Comparison of ENCODE assay signal across 1 cellular context in the genomic region with DNA sequence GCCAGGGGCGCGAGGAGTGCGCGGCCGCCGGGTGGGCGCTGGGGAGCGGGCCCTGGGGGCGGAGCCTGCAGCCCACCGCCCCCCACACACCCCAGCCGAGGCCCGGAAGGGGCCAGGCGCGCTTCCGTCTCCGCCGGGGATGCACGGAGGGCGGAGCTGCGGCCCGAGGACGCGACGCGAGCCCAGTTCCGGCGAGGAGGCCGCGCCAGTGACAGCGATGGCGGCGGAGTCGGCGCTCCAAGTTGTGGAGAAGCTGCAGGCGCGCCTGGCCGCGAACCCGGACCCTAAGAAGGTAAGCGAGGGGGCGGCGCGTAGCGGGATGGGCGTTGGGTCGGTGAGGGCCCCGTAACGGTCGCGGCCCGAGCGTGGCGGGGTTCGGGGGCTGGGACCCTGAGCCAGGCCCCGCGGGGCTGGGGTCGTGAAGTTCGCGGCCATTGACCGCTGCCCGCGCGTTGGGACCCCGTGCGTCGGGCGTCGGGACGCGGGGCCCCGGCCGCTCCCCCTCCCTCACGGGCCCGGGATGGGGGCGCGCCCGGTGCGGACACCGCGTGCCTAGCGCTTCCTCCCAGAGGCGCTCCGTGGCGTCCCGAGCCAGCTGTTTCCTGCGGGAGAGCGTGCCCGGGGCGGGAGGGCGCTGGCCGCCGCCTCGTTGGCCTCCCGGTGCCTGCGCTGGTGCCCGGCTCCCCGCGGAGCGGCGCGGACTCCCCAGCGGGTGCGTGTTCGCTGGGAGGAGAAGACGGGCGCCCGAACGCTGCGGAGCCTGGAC.
TF ChIP-seq lines count a peak whose summit lies in the region.

A gene with protein sequence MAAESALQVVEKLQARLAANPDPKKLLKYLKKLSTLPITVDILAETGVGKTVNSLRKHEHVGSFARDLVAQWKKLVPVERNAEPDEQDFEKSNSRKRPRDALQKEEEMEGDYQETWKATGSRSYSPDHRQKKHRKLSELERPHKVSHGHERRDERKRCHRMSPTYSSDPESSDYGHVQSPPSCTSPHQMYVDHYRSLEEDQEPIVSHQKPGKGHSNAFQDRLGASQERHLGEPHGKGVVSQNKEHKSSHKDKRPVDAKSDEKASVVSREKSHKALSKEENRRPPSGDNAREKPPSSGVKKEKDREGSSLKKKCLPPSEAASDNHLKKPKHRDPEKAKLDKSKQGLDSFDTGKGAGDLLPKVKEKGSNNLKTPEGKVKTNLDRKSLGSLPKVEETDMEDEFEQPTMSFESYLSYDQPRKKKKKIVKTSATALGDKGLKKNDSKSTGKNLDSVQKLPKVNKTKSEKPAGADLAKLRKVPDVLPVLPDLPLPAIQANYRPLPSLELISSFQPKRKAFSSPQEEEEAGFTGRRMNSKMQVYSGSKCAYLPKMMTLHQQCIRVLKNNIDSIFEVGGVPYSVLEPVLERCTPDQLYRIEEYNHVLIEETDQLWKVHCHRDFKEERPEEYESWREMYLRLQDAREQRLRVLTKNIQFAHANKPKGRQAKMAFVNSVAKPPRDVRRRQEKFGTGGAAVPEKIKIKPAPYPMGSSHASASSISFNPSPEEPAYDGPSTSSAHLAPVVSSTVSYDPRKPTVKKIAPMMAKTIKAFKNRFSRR (plus strand): TSS at position 185 of the 766 bp plus-strand sequence. CDS start 33 bp downstream, at position 218.

TF ChIP-seq in H1, 55 proteins besides CTCF, POLR2A, EP300 and RAD21:
- no peak for TF ChIP-seq NRF1 (IDR thresholded peaks at IDR 0.05; ENCODE audit: low read depth, low read length)
- TF ChIP-seq SAP30 (IDR thresholded peaks at IDR 0.05; ENCODE audit: insufficient read depth, insufficient replicate concordance, low read length): no peak
- TF ChIP-seq, protein P1, sequence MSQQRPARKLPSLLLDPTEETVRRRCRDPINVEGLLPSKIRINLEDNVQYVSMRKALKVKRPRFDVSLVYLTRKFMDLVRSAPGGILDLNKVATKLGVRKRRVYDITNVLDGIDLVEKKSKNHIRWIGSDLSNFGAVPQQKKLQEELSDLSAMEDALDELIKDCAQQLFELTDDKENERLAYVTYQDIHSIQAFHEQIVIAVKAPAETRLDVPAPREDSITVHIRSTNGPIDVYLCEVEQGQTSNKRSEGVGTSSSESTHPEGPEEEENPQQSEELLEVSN (IDR thresholded peaks at IDR 0.05): no peak
- TF ChIP-seq JUN (IDR thresholded peaks at IDR 0.05; ENCODE audit: low read depth, low read length): no peak
- peak in 1 of 2 experiments; percentile 84; a peak in 1 of 4 replicates for TF ChIP-seq HDAC2 (IDR thresholded peaks at IDR 0.05; ENCODE audit: borderline replicate concordance in 1 of 2, low read depth in 2 of 2, low read length in 2 of 2)
- peak; percentile 84 for TF ChIP-seq PHF8 (conservative IDR thresholded peaks at IDR 0.05; ENCODE audit: low read depth, low read length)
- TF ChIP-seq SIN3A (conservative IDR thresholded peaks at IDR 0.05 in 1 of 2, IDR thresholded peaks at IDR 0.05 in 1 of 2; ENCODE audit: low read depth in 1 of 2, low read length in 2 of 2): peak in 1 of 2 experiments; percentile 55; a peak in 1 of 4 replicates
- TF ChIP-seq JUND (IDR thresholded peaks at IDR 0.05; ENCODE audit: low read length): no peak
- no peak for TF ChIP-seq RXRA (IDR thresholded peaks at IDR 0.05; ENCODE audit: insufficient read depth, low read depth, low read length)
- no peak for TF ChIP-seq EZH2 (IDR thresholded peaks at IDR 0.05; ENCODE audit: low read depth, low read length, severe bottlenecking)
- peak; percentile 69; the same call in 1 of the 2 replicates for TF ChIP-seq TAF1 (IDR thresholded peaks at IDR 0.05; ENCODE audit: low read depth, low read length)
- TF ChIP-seq RBBP5 (IDR thresholded peaks at IDR 0.05; ENCODE audit: borderline replicate concordance, low read depth, low read length): peak; percentile 47; the same call in 1 of the 2 replicates
- no peak for TF ChIP-seq FOSL1 (IDR thresholded peaks at IDR 0.05; ENCODE audit: insufficient read depth, low read depth, low read length)
- peak; percentile 89 for TF ChIP-seq ASH2L (IDR thresholded peaks at IDR 0.05; ENCODE audit: low read length)
- TF ChIP-seq CBX5 (IDR thresholded peaks at IDR 0.05; ENCODE audit: low read depth, low read length): no peak
- TF ChIP-seq KDM5A (IDR thresholded peaks at IDR 0.05; ENCODE audit: low read length): peak; percentile 69
- peak; percentile 34 for TF ChIP-seq TAF7 (optimal IDR thresholded peaks at IDR 0.05; ENCODE audit: borderline replicate concordance, low read depth, low read length)
- no peak for TF ChIP-seq BCL11A (IDR thresholded peaks at IDR 0.05; ENCODE audit: low read depth in 2 of 2, low read length in 2 of 2)
- peak; percentile 63; the same call in 1 of the 2 replicates for TF ChIP-seq POLR2AphosphoS5 (IDR thresholded peaks at IDR 0.05; ENCODE audit: low read depth, low read length)
- peak; percentile 66; the same call in 1 of the 2 replicates for TF ChIP-seq CREB1 (IDR thresholded peaks at IDR 0.05)
- TF ChIP-seq, protein P2, sequence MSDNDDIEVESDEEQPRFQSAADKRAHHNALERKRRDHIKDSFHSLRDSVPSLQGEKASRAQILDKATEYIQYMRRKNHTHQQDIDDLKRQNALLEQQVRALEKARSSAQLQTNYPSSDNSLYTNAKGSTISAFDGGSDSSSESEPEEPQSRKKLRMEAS (IDR thresholded peaks at IDR 0.05): peak; percentile 37; the same call in 1 of the 2 replicates
- TF ChIP-seq SUZ12 (IDR thresholded peaks at IDR 0.05; ENCODE audit: low read length): no peak
- TF ChIP-seq YY1 (IDR thresholded peaks at IDR 0.05; ENCODE audit: low read depth, low read length): peak; percentile 88
- TF ChIP-seq GABPA (IDR thresholded peaks at IDR 0.05; ENCODE audit: borderline replicate concordance, insufficient read depth, low read length): peak; percentile 85
